ENCODE assay signal across 8 cellular contexts in genomic region chr3:10344147-10344943, GRCh38. TPM values are rescaled to one million over a fixed set of nuclear protein-coding genes. Genes with fewer than 3 reads are reported as not detected.
A peak's percentile ranks its signal among the peaks of the same experiment; 100 is the strongest.
DNase-seq lines count a peak whose midpoint lies in the region; ATAC-seq and TF ChIP-seq lines count a peak whose summit lies in the region.

No MANE protein-coding gene starts in this region.

- TF ChIP-seq CTCF in activated B cell treated with CpG ODN at 0.5 μM for 24 hours (IDR thresholded peaks at IDR 0.05): peak; percentile 61
- TF ChIP-seq CTCF in mammary epithelial cell (conservative IDR thresholded peaks at IDR 0.05 in 1 of 2, IDR thresholded peaks at IDR 0.05 in 1 of 2; ENCODE audit: extremely low read depth in 1 of 2, insufficient read depth in 1 of 2, low read depth in 1 of 2, low read length in 2 of 2): peak; percentile 87 to 92

- peaks cover 5% of the 10 kb centered on the region for H3K4me1 Mint-ChIP-seq in activated B cell treated with CpG ODN at 0.5 μM for 24 hours

- in situ Hi-C loops in mammary epithelial cell (cut with MboI; ENCODE audit: low sequenced_read_pairs in 2 of 2): loop anchor here in 1 of 2 donors (10.0 kb wide), 1 partner anchor 390 kb away; no protein-coding TSS in a partner anchor

- no peak overlapping the region for H2AFZ ChIP-seq in Karpas-422 (ENCODE audit: low read length)
- H2AFZ ChIP-seq in mammary epithelial cell (ENCODE audit: low read depth, low read length): no peak overlapping the region

- dilution Hi-C loops in mammary epithelial cell (cut with HindIII; ENCODE audit: low sequenced_read_pairs): no loop called here

- 43% methylated on average over 7 of the region's 9 CpGs for WGBS in mammary epithelial cell (ENCODE audit: low coverage, missing lambda C conversion rate)

- H3K4me3 ChIP-seq in Karpas-422 (ENCODE audit: low read length): no peak overlapping the region
- H3K4me3 ChIP-seq in mammary epithelial cell (replicated peaks in 1 of 3; ENCODE audit: insufficient read depth in 1 of 3, low read depth in 2 of 3, low read length in 3 of 3): no peak overlapping the region

- POLR2A ChIA-PET in activated B cell treated with CpG ODN at 0.5 μM for 24 hours (lab: Charles Lee): no interaction called here

- no peaks in the 10 kb centered on the region for H3K36me3 Mint-ChIP-seq in activated B cell treated with CpG ODN at 0.5 μM for 24 hours (ENCODE audit: low read depth)

- H3K27me3 Mint-ChIP-seq in activated B cell treated with CpG ODN at 0.5 μM for 24 hours: peaks cover 2% of the 10 kb centered on the region

- H3K27ac ChIP-seq in Karpas-422 (ENCODE audit: low read length) (no peak overlapping the region), mammary epithelial cell (ENCODE audit: insufficient read depth, low read depth, low read length) (no peak overlapping the region)

- no peaks in the 10 kb centered on the region for H3K9me2 ChIP-seq in Karpas-422 (replicated peaks; ENCODE audit: insufficient read depth, low read length)

- H3K79me2 ChIP-seq in Karpas-422 (ENCODE audit: low read length) (no peaks in the 10 kb centered on the region), mammary epithelial cell (ENCODE audit: insufficient read depth, low read length) (no peaks in the 10 kb centered on the region)

- BruUV-seq in mammary epithelial cell (replicated peaks; lab: Mats Ljungman, UMichigan): no TSS peak

- H3K9ac ChIP-seq in Karpas-422 (ENCODE audit: low read length) (no peak overlapping the region), mammary epithelial cell (ENCODE audit: insufficient read depth, low read length) (no peak overlapping the region)

- H3K4me2 ChIP-seq in Karpas-422 (ENCODE audit: low read depth, low read length, poor library complexity, severe bottlenecking): no peak overlapping the region
- no peak overlapping the region for H3K4me2 ChIP-seq in mammary epithelial cell (ENCODE audit: insufficient read depth, low read depth, low read length)

- ATAC-seq in activated B cell treated with CpG ODN at 0.5 μM for 24 hours (ENCODE audit: low read depth) (peak; percentile 61), left lobe of liver (peak; percentile 58), GM21360 (IDR thresholded peaks at IDR 0.05; ENCODE audit: unreplicated experiment) (no peak)

- no peak overlapping the region for H3K4me3 Mint-ChIP-seq in activated B cell treated with CpG ODN at 0.5 μM for 24 hours

- no peak overlapping the region for H3K27ac Mint-ChIP-seq in activated B cell treated with CpG ODN at 0.5 μM for 24 hours

- H3K9me3 ChIP-seq in Karpas-422 (ENCODE audit: low read length) (no peaks in the 10 kb centered on the region), mammary epithelial cell (replicated peaks; ENCODE audit: insufficient read depth, low read length) (no peaks in the 10 kb centered on the region)

- DNase-seq in DMS79 treated with DMSO at 0.1 percent for 48 hours (lab: John Stamatoyannopoulos, UW) (peak; percentile 12), Karpas-422 (peak; percentile 82), activated B cell treated with CpG ODN at 0.5 μM for 24 hours (peak; percentile 50), mammary epithelial cell (no peak), left lobe of liver (ENCODE audit: low spot score) (no peak), putamen (ENCODE audit: low spot score) (no peak)
- DNase-seq in stimulated activated CD8-positive, alpha-beta memory T cell treated with anti-CD3 and anti-CD28 coated beads, Interleukin-12 subunit alpha, Interleukin-12 subunit beta, amount 100 ng/mL, for 1 hour (ENCODE audit: low read depth): peak; percentile 27

- no peaks in the 10 kb centered on the region for H4K20me1 ChIP-seq in Karpas-422 (ENCODE audit: insufficient read depth, low read depth, low read length)
- no peaks in the 10 kb centered on the region for H4K20me1 ChIP-seq in mammary epithelial cell (ENCODE audit: insufficient read depth, low read length)

- peaks cover 11% of the 10 kb centered on the region for H3K4me1 ChIP-seq in Karpas-422 (ENCODE audit: low read length)
- H3K4me1 ChIP-seq in mammary epithelial cell (ENCODE audit: insufficient read depth, low read length): no peaks in the 10 kb centered on the region

- H3K9me3 Mint-ChIP-seq in activated B cell treated with CpG ODN at 0.5 μM for 24 hours: no peaks in the 10 kb centered on the region

- H3K27me3 ChIP-seq in Karpas-422 (ENCODE audit: low read length) (no peaks in the 10 kb centered on the region), mammary epithelial cell (ENCODE audit: insufficient read depth, low read length) (peaks cover 2% of the 10 kb centered on the region)

- intact Hi-C loops in activated B cell treated with CpG ODN at 0.5 μM for 24 hours (cut with micrococcal nuclease): loop anchor here (1.0 kb wide), 2 partner anchors 178 to 395 kb away; no protein-coding TSS in a partner anchor
- intact Hi-C loops in mammary epithelial cell (cut with micrococcal nuclease): loop anchor here (1.0 to 2.0 kb wide), 3 partner anchors 348 to 395 kb away; no protein-coding TSS in a partner anchor

- CTCF ChIA-PET in activated B cell treated with CpG ODN at 0.5 μM for 24 hours (lab: Charles Lee): interaction anchor here (0.9 to 6.7 kb wide), 15 partner anchors 9 to 414 kb away, joined by 3 to 101 read pairs (median 4); partner anchors contain the start of gene ATP2B2
- CTCF ChIA-PET in mammary epithelial cell (lab: Charles Lee; ENCODE audit: low non-redundant PET): interaction anchor here (0.7 kb wide), 1 partner anchor 547 kb away, joined by 3 read pairs; no protein-coding TSS in a partner anchor

- no peaks in the 10 kb centered on the region for H3K36me3 ChIP-seq in Karpas-422 (ENCODE audit: insufficient read depth, low read length)
- H3K36me3 ChIP-seq in mammary epithelial cell (ENCODE audit: insufficient read depth, low read length): no peaks in the 10 kb centered on the region

RNA-seq across cellular contexts. Expression of gene SEC13, which starts 23.4 kb away (rescaled TPM):
- 48.6 and 77.1 TPM in 2 replicates for total RNA-seq in Karpas-422 (2014; rRNA removed; shearing (Covaris generic); ENCODE audit: low replicate concordance)
- total RNA-seq in activated B cell treated with CpG ODN at 0.5 μM for 24 hours: 86.1 and 86.9 TPM in 2 replicates
- total RNA-seq in mammary epithelial cell: 100 to 1,000 TPM; 124 to 140 TPM
- 202 TPM for polyA plus RNA-seq in mammary epithelial cell
- 194 TPM for polyA minus RNA-seq in mammary epithelial cell
- 67.9 TPM for total RNA-seq in left lobe of liver

RNA-seq across cellular contexts. Expression of gene GHRL, which starts 51.6 kb away (rescaled TPM):
- total RNA-seq in Karpas-422 (2014; rRNA removed; shearing (Covaris generic); ENCODE audit: low replicate concordance): 1.1 TPM in 1 of 2 replicates, not detected in the other
- total RNA-seq in activated B cell treated with CpG ODN at 0.5 μM for 24 hours (1.4 and 2.8 TPM in 2 replicates), mammary epithelial cell (under 1 TPM in 1 of 2 donors, not detected in 1; 0.38 TPM), left lobe of liver (0.30 TPM)
- not detected for polyA plus RNA-seq in mammary epithelial cell
- polyA minus RNA-seq in mammary epithelial cell: not detected

Comparison
In these comparisons a context has a peak if more than half of its experiments do, and no peak if none do; other contexts are left out.
1. DNase-seq: peak in DMS79 treated with DMSO at 0.1 percent for 48 hours (single experiment), Karpas-422 (single experiment), activated B cell treated with CpG ODN at 0.5 μM for 24 hours (single experiment) and stimulated activated CD8-positive, alpha-beta memory T cell treated with anti-CD3 and anti-CD28 coated beads, Interleukin-12 subunit alpha, Interleukin-12 subunit beta, amount 100 ng/mL, for 1 hour (single experiment); none in mammary epithelial cell (single experiment), left lobe of liver (single experiment) and putamen (single experiment).